In genomic region chr1:108100148-108100547, GRCh38 we compare ENCODE assay signal across 1 cellular context.
TF ChIP-seq lines count a peak whose summit lies in the region.

No MANE protein-coding gene starts in this region.

TF ChIP-seq in SK-N-SH, 30 proteins besides CTCF, POLR2A, EP300 and RAD21 (continued from another document):
- TF ChIP-seq ZBTB33 (IDR thresholded peaks at IDR 0.05; ENCODE audit: borderline replicate concordance, low read depth) (no peak), TEAD4 (IDR thresholded peaks at IDR 0.05; ENCODE audit: borderline replicate concordance, insufficient read depth) (no peak), FOSL2 (IDR thresholded peaks at IDR 0.05; ENCODE audit: borderline replicate concordance, low read depth) (no peak), ELF1 (IDR thresholded peaks at IDR 0.05) (no peak), RFX5 (IDR thresholded peaks at IDR 0.05; ENCODE audit: low read length) (no peak), FOXJ3 (CRISPR knock-in tag; IDR thresholded peaks at IDR 0.05) (no peak), PBX3 (IDR thresholded peaks at IDR 0.05) (no peak), EZH2phosphoT487 (IDR thresholded peaks at IDR 0.05; ENCODE audit: borderline replicate concordance, low read depth) (no peak)
